Comparison of ENCODE assay signal across 21 cellular contexts in the genomic region with DNA sequence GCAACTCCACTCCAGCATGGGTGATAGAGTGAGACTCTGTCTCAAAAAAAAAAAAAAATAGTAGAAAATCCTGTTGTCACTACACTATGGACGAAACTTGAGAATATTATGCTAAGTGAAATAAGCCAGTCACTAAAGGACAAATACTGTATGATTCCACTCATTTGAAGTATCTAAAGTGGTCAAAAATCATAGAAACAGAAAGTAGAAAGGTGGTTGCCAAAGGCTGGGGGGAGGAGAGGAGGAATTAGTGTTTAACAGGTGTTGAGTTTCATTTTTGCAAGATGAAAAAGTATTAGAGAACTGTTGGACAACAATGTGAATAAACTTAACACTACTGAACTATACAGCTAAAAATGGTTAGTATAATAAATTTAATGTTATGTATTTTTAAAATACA.
DNase-seq lines count a peak whose midpoint lies in the region; ATAC-seq and TF ChIP-seq lines count a peak whose summit lies in the region.
"Had no signal": no experiment of that assay in that cellular context is flagged by ENCODE, and none has a peak within 500 bp of the region (broad histone marks: within the 10 kb centered on the region; RNA-seq: fewer than 3 reads in every experiment).

No MANE protein-coding gene starts in this region.

- ATAC-seq in GM18519 (IDR thresholded peaks at IDR 0.05; ENCODE audit: low FRiP score, unreplicated experiment) (peak; percentile 53), GM19463 (IDR thresholded peaks at IDR 0.05; ENCODE audit: unreplicated experiment) (peak; percentile 66), HG02623 (IDR thresholded peaks at IDR 0.05; ENCODE audit: unreplicated experiment) (peak; percentile 64), HG03457 (IDR thresholded peaks at IDR 0.05; ENCODE audit: unreplicated experiment) (peak; percentile 65)
- ATAC-seq: esophagus mucosa, left colon had no signal

- no peak for TF ChIP-seq CTCF in foreskin fibroblast (IDR thresholded peaks at IDR 0.05; ENCODE audit: low read depth, low read length)

- DNase-seq in foreskin fibroblast, result no peak
- no peak for DNase-seq in activated CD8-positive, alpha-beta memory T cell treated with anti-CD3 and anti-CD28 coated beads, Interleukin-2, amount 50 U/mL, for 48 hours
- no peak for DNase-seq in NOMO-1 treated with DMSO at 0.1 percent for 48 hours (lab: John Stamatoyannopoulos, UW; ENCODE audit: unreplicated experiment)
- DNase-seq in EL, result no peak
- DNase-seq: activated effector memory CD4-positive, alpha-beta T cell treated with anti-CD3 and anti-CD28 coated beads, Interleukin-2, amount 50 U/mL, for 16 hours; amniotic stem cell; caudate nucleus; CD4-positive, alpha-beta T cell; dorsolateral prefrontal cortex; left colon; NCI-H82; SK-N-SH; spleen; substantia nigra; T1000 had no signal

- no peak overlapping the region for H3K4me3 ChIP-seq in foreskin fibroblast (ENCODE audit: low read depth in 1 of 2, low read length in 2 of 2)
- H3K4me3 ChIP-seq: dorsolateral prefrontal cortex, prostate gland, spleen had no signal
